In genomic region chr7:491958-492713, GRCh38 we compare ENCODE assay signal across 20 cellular contexts. TPM values are rescaled to one million over a fixed set of nuclear protein-coding genes. Genes with fewer than 3 reads are reported as not detected.
DNase-seq lines count a peak whose midpoint lies in the region; ATAC-seq and TF ChIP-seq lines count a peak whose summit lies in the region.
"Had no signal": no experiment of that assay in that cellular context is flagged by ENCODE, and none has a peak within 500 bp of the region (broad histone marks: within the 10 kb centered on the region; RNA-seq: fewer than 3 reads in every experiment).

No MANE protein-coding gene starts in this region.

- peak; percentile 9 for ATAC-seq in Right ventricle myocardium superior (ENCODE audit: poor library complexity)
- peak; percentile 23 for ATAC-seq in left ventricle myocardium superior
- ATAC-seq in mucosa of descending colon, result no peak
- no peak for ATAC-seq in aorta (ENCODE audit: low FRiP score)
- ATAC-seq: A549, gastrocnemius medialis, PC-3 had no signal

- H3K9me3 ChIP-seq in mucosa of descending colon (no peaks in the 10 kb centered on the region), aorta (ENCODE audit: control insufficient read depth, low read length) (no peaks in the 10 kb centered on the region)
- H3K9me3 ChIP-seq: A549, gastrocnemius medialis, ovary, SJSA1 had no signal

- DNase-seq in Right ventricle myocardium superior, result peak; percentile 26
- DNase-seq in cardiac septum (ENCODE audit: low spot score), result no peak
- peak; percentile 15 for DNase-seq in left ventricle myocardium superior
- peak in 2 of 3 donors; percentile 14 to 39 for DNase-seq in mucosa of descending colon
- peak; percentile 42 to 62 for DNase-seq in aorta
- DNase-seq in NCI-H1105 treated with DMSO at 0.1 percent for 48 hours (lab: John Stamatoyannopoulos, UW), result no peak
- no peak for DNase-seq in NCI-H1048 (lab: John Stamatoyannopoulos, UW)
- no peak for DNase-seq in activated naive CD4-positive, alpha-beta T cell (lab: John Stamatoyannopoulos, UW)
- DNase-seq: activated CD4-positive, alpha-beta T cell treated with anti-CD3 and anti-CD28 coated beads for 1 hour; activated CD8-positive, alpha-beta memory T cell treated with anti-CD3 and anti-CD28 coated beads for 24 hours; activated T-cell treated with anti-CD3 and anti-CD28 coated beads, Interleukin-2, amount 50 U/mL, for 1 hour; gastrocnemius medialis; GM23248; naive B cell; NCI-H2029 treated with DMSO at 0.1 percent for 48 hours; ovary; PC-3; trophoblast cell had no signal

- H3K36me3 ChIP-seq in mucosa of descending colon (ENCODE audit: low read depth), result no peaks in the 10 kb centered on the region
- H3K36me3 ChIP-seq in aorta (ENCODE audit: control insufficient read depth in 1 of 2, insufficient read depth in 2 of 2, low read length in 1 of 2), result peaks cover 0 to 6% of the 10 kb centered on the region in 2 donors
- H3K36me3 ChIP-seq: gastrocnemius medialis, ovary had no signal

- H3K4me3 ChIP-seq in mucosa of descending colon (no peak overlapping the region), aorta (ENCODE audit: low read length in 2 of 2) (no peak overlapping the region)
- H3K4me3 ChIP-seq: A549, gastrocnemius medialis, GM23248, ovary, SJSA1 had no signal

- intact Hi-C loops in Right ventricle myocardium superior (cut with DNase I), result no loop called here
- intact Hi-C loops in cardiac septum (cut with DNase I), result no loop called here
- intact Hi-C loops in left ventricle myocardium superior (cut with micrococcal nuclease), result no loop called here
- intact Hi-C loops in mucosa of descending colon (cut with DNase I, micrococcal nuclease), result no loop called here
- intact Hi-C loops in aorta (cut with DNase I), result loop anchor here in 1 of 2 donors (10.0 kb wide), 1 partner anchor 157 kb away; no protein-coding TSS in a partner anchor

- no peaks in the 10 kb centered on the region for H3K27me3 ChIP-seq in aorta (ENCODE audit: control insufficient read depth in 1 of 2, insufficient read depth in 2 of 2, low read length in 1 of 2)
- H3K27me3 ChIP-seq: gastrocnemius medialis, ovary had no signal

- WGBS in aorta, 2 donors, result 89 to 91% methylated on average over 15 of the region's 15 CpGs

- no peak for TF ChIP-seq CTCF in mucosa of descending colon (IDR thresholded peaks at IDR 0.05)

- no peak overlapping the region for H3K27ac ChIP-seq in aorta (ENCODE audit: low read depth in 1 of 2, low read length in 2 of 2)
- H3K27ac ChIP-seq: A549, gastrocnemius medialis, GM23248, ovary, SJSA1 had no signal

- H3K4me1 ChIP-seq in mucosa of descending colon (ENCODE audit: low read depth), result no peaks in the 10 kb centered on the region
- H3K4me1 ChIP-seq in aorta (ENCODE audit: control insufficient read depth in 1 of 2, insufficient read depth in 2 of 2, low read length in 2 of 2), result no peaks in the 10 kb centered on the region
- H3K4me1 ChIP-seq: A549, gastrocnemius medialis, SJSA1 had no signal

RNA-seq across cellular contexts. Expression of gene PDGFA, which starts 27.5 kb away (rescaled TPM):
- total RNA-seq in Right ventricle myocardium superior (34.5 TPM), cardiac septum (38.9 TPM), left ventricle myocardium superior (32.7 TPM), mucosa of descending colon (10 to 100 TPM; 52.7 to 63.0 (median 57.5) TPM), aorta (100 to 1,000 TPM; 114 to 174 TPM)
- 10 to 100 TPM; 28.9 to 61.1 TPM for polyA plus RNA-seq in aorta

Comparison
In these comparisons a context has a peak if more than half of its experiments do, and no peak if none do; other contexts are left out.
1. DNase-seq: peak in Right ventricle myocardium superior (single experiment), left ventricle myocardium superior (single experiment), mucosa of descending colon (2 of 3) and aorta (2 of 2); none in cardiac septum (single experiment), NCI-H1105 treated with DMSO at 0.1 percent for 48 hours (single experiment), NCI-H1048 (single experiment) and activated naive CD4-positive, alpha-beta T cell (0 of 4).
2. ATAC-seq: peak in Right ventricle myocardium superior (single experiment) and left ventricle myocardium superior (single experiment); none in mucosa of descending colon (single experiment) and aorta (single experiment).